ENCODE assay signal across 1 cellular context in the genomic region with DNA sequence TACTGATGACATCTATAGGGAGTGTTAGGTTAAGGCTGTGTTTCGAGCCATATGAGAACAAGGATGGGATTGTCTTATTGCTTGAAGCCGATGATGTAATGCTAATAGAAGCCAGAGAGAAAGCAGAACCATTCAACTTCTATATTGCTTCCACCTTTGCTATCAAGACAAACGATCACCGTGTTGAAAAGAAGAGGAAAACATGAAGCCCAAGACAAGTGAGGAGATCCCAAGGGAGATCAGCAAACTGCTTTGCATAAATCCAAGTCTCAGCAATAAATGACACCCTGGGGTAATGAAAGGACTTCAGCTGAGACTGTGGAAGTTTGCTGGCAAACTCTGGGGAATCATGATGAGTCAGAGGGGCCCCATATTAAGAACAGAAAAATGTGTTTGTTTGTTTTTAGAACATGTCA.
TF ChIP-seq lines count a peak whose summit lies in the region.

No MANE protein-coding gene starts in this region.

TF ChIP-seq in HEK293, 187 proteins besides CTCF, POLR2A, EP300 and RAD21 (continued from another document and continues in another):
- TF ChIP-seq, protein P1, sequence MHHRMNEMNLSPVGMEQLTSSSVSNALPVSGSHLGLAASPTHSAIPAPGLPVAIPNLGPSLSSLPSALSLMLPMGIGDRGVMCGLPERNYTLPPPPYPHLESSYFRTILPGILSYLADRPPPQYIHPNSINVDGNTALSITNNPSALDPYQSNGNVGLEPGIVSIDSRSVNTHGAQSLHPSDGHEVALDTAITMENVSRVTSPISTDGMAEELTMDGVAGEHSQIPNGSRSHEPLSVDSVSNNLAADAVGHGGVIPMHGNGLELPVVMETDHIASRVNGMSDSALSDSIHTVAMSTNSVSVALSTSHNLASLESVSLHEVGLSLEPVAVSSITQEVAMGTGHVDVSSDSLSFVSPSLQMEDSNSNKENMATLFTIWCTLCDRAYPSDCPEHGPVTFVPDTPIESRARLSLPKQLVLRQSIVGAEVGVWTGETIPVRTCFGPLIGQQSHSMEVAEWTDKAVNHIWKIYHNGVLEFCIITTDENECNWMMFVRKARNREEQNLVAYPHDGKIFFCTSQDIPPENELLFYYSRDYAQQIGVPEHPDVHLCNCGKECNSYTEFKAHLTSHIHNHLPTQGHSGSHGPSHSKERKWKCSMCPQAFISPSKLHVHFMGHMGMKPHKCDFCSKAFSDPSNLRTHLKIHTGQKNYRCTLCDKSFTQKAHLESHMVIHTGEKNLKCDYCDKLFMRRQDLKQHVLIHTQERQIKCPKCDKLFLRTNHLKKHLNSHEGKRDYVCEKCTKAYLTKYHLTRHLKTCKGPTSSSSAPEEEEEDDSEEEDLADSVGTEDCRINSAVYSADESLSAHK (tag by site-specific recombination; IDR thresholded peaks at IDR 0.05): no peak
- TF ChIP-seq YY1 (tag by site-specific recombination; IDR thresholded peaks at IDR 0.05): no peak
- 0 out of 2 replicates have a peak, but pooled peaks have one; percentile 33 for TF ChIP-seq ZNF558 (tag by site-specific recombination; IDR thresholded peaks at IDR 0.05)
- TF ChIP-seq ZNF654 (tag by site-specific recombination; IDR thresholded peaks at IDR 0.05; ENCODE audit: low read depth): no peak
- TF ChIP-seq ZNF621 (tag by site-specific recombination; IDR thresholded peaks at IDR 0.05): no peak
- TF ChIP-seq, protein P2, sequence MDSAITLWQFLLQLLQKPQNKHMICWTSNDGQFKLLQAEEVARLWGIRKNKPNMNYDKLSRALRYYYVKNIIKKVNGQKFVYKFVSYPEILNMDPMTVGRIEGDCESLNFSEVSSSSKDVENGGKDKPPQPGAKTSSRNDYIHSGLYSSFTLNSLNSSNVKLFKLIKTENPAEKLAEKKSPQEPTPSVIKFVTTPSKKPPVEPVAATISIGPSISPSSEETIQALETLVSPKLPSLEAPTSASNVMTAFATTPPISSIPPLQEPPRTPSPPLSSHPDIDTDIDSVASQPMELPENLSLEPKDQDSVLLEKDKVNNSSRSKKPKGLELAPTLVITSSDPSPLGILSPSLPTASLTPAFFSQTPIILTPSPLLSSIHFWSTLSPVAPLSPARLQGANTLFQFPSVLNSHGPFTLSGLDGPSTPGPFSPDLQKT (IDR thresholded peaks at IDR 0.05; ENCODE audit: borderline replicate concordance, low read depth, low read length): no peak
- TF ChIP-seq, protein P3, sequence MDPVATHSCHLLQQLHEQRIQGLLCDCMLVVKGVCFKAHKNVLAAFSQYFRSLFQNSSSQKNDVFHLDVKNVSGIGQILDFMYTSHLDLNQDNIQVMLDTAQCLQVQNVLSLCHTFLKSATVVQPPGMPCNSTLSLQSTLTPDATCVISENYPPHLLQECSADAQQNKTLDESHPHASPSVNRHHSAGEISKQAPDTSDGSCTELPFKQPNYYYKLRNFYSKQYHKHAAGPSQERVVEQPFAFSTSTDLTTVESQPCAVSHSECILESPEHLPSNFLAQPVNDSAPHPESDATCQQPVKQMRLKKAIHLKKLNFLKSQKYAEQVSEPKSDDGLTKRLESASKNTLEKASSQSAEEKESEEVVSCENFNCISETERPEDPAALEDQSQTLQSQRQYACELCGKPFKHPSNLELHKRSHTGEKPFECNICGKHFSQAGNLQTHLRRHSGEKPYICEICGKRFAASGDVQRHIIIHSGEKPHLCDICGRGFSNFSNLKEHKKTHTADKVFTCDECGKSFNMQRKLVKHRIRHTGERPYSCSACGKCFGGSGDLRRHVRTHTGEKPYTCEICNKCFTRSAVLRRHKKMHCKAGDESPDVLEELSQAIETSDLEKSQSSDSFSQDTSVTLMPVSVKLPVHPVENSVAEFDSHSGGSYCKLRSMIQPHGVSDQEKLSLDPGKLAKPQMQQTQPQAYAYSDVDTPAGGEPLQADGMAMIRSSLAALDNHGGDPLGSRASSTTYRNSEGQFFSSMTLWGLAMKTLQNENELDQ (tag by site-specific recombination; IDR thresholded peaks at IDR 0.05; ENCODE audit: low read depth): no peak
- TF ChIP-seq ZNF776 (tag by site-specific recombination; IDR thresholded peaks at IDR 0.05; ENCODE audit: borderline replicate concordance): no peak
- TF ChIP-seq, protein P4, sequence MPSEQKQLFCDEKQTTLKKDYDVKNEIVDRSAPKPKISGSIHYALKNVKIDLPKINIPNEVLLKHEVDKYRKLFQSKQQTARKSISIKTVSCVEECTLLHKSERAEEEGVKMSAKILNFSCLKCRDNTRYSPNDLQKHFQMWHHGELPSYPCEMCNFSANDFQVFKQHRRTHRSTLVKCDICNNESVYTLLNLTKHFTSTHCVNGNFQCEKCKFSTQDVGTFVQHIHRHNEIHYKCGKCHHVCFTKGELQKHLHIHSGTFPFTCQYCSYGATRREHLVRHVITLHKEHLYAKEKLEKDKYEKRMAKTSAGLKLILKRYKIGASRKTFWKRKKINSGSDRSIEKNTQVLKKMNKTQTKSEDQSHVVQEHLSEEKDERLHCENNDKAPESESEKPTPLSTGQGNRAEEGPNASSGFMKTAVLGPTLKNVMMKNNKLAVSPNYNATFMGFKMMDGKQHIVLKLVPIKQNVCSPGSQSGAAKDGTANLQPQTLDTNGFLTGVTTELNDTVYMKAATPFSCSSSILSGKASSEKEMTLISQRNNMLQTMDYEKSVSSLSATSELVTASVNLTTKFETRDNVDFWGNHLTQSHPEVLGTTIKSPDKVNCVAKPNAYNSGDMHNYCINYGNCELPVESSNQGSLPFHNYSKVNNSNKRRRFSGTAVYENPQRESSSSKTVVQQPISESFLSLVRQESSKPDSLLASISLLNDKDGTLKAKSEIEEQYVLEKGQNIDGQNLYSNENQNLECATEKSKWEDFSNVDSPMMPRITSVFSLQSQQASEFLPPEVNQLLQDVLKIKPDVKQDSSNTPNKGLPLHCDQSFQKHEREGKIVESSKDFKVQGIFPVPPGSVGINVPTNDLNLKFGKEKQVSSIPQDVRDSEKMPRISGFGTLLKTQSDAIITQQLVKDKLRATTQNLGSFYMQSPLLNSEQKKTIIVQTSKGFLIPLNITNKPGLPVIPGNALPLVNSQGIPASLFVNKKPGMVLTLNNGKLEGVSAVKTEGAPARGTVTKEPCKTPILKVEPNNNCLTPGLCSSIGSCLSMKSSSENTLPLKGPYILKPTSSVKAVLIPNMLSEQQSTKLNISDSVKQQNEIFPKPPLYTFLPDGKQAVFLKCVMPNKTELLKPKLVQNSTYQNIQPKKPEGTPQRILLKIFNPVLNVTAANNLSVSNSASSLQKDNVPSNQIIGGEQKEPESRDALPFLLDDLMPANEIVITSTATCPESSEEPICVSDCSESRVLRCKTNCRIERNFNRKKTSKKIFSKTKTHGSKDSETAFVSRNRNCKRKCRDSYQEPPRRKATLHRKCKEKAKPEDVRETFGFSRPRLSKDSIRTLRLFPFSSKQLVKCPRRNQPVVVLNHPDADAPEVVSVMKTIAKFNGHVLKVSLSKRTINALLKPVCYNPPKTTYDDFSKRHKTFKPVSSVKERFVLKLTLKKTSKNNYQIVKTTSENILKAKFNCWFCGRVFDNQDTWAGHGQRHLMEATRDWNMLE (tag by site-specific recombination; conservative IDR thresholded peaks at IDR 0.05; ENCODE audit: low read depth): no peak
- TF ChIP-seq, protein P5, sequence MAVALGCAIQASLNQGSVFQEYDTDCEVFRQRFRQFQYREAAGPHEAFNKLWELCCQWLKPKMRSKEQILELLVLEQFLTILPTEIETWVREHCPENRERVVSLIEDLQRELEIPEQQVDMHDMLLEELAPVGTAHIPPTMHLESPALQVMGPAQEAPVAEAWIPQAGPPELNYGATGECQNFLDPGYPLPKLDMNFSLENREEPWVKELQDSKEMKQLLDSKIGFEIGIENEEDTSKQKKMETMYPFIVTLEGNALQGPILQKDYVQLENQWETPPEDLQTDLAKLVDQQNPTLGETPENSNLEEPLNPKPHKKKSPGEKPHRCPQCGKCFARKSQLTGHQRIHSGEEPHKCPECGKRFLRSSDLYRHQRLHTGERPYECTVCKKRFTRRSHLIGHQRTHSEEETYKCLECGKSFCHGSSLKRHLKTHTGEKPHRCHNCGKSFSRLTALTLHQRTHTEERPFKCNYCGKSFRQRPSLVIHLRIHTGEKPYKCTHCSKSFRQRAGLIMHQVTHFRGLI (tag by site-specific recombination; IDR thresholded peaks at IDR 0.05): no peak
- peak; percentile 68; the same call in 1 of the 2 replicates for TF ChIP-seq ZEB2 (tag by site-specific recombination; IDR thresholded peaks at IDR 0.05)
- no peak for TF ChIP-seq ZNF266 (tag by site-specific recombination; IDR thresholded peaks at IDR 0.05; ENCODE audit: low read depth)
- TF ChIP-seq ZNF48 (tag by site-specific recombination; IDR thresholded peaks at IDR 0.05): no peak
- peak; percentile 63 for TF ChIP-seq PRDM1 (tag by site-specific recombination; IDR thresholded peaks at IDR 0.05)
- no peak for TF ChIP-seq ZNF830 (tag by site-specific recombination; IDR thresholded peaks at IDR 0.05; ENCODE audit: low read depth)
- TF ChIP-seq GLIS2 (tag by site-specific recombination; IDR thresholded peaks at IDR 0.05): no peak
- no peak for TF ChIP-seq ZNF223 (tag by site-specific recombination; IDR thresholded peaks at IDR 0.05)
- TF ChIP-seq ZFP3 (tag by site-specific recombination; IDR thresholded peaks at IDR 0.05; ENCODE audit: low read depth): no peak
- TF ChIP-seq ZNF335 (tag by site-specific recombination; conservative IDR thresholded peaks at IDR 0.05): no peak
- TF ChIP-seq IKZF3 (tag by site-specific recombination; IDR thresholded peaks at IDR 0.05): peak; percentile 70; the same call in 1 of the 2 replicates
- no peak for TF ChIP-seq ZNF404 (tag by site-specific recombination; IDR thresholded peaks at IDR 0.05)
- TF ChIP-seq SP2 (tag by site-specific recombination; IDR thresholded peaks at IDR 0.05): no peak
- TF ChIP-seq ZNF555 (tag by site-specific recombination; conservative IDR thresholded peaks at IDR 0.05): no peak
- TF ChIP-seq, protein P6, sequence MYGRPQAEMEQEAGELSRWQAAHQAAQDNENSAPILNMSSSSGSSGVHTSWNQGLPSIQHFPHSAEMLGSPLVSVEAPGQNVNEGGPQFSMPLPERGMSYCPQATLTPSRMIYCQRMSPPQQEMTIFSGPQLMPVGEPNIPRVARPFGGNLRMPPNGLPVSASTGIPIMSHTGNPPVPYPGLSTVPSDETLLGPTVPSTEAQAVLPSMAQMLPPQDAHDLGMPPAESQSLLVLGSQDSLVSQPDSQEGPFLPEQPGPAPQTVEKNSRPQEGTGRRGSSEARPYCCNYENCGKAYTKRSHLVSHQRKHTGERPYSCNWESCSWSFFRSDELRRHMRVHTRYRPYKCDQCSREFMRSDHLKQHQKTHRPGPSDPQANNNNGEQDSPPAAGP (tag by site-specific recombination; IDR thresholded peaks at IDR 0.05): no peak
- no peak for TF ChIP-seq ZBTB1 (tag by site-specific recombination; IDR thresholded peaks at IDR 0.05)
- TF ChIP-seq, protein P7, sequence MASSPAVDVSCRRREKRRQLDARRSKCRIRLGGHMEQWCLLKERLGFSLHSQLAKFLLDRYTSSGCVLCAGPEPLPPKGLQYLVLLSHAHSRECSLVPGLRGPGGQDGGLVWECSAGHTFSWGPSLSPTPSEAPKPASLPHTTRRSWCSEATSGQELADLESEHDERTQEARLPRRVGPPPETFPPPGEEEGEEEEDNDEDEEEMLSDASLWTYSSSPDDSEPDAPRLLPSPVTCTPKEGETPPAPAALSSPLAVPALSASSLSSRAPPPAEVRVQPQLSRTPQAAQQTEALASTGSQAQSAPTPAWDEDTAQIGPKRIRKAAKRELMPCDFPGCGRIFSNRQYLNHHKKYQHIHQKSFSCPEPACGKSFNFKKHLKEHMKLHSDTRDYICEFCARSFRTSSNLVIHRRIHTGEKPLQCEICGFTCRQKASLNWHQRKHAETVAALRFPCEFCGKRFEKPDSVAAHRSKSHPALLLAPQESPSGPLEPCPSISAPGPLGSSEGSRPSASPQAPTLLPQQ (tag by site-specific recombination; IDR thresholded peaks at IDR 0.05): no peak
- TF ChIP-seq ZNF747 (tag by site-specific recombination; IDR thresholded peaks at IDR 0.05): no peak
- no peak for TF ChIP-seq ZNF76 (tag by site-specific recombination; IDR thresholded peaks at IDR 0.05; ENCODE audit: borderline replicate concordance, low read depth)
- no peak for TF ChIP-seq ZNF133 (tag by site-specific recombination; IDR thresholded peaks at IDR 0.05)
- TF ChIP-seq KLF1 (tag by site-specific recombination; IDR thresholded peaks at IDR 0.05): no peak
- TF ChIP-seq ZSCAN16 (tag by site-specific recombination; IDR thresholded peaks at IDR 0.05): no peak
- peak; percentile 90 for TF ChIP-seq ZBTB17 (tag by site-specific recombination; IDR thresholded peaks at IDR 0.05)
- no peak for TF ChIP-seq ZXDB (tag by site-specific recombination; IDR thresholded peaks at IDR 0.05)
- no peak for TF ChIP-seq ZNF239 (tag by site-specific recombination; IDR thresholded peaks at IDR 0.05)
- TF ChIP-seq, protein P8, sequence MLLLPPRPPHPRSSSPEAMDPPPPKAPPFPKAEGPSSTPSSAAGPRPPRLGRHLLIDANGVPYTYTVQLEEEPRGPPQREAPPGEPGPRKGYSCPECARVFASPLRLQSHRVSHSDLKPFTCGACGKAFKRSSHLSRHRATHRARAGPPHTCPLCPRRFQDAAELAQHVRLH (tag by site-specific recombination; IDR thresholded peaks at IDR 0.05): no peak
- TF ChIP-seq ZNF274 (IDR thresholded peaks at IDR 0.05; ENCODE audit: low read length): no peak
- TF ChIP-seq ZNF274 (tag by site-specific recombination; IDR thresholded peaks at IDR 0.05; ENCODE audit: borderline replicate concordance): no peak
- TF ChIP-seq ZNF366 (tag by site-specific recombination; conservative IDR thresholded peaks at IDR 0.05): 0 out of 2 replicates have a peak, but pooled peaks have one; percentile 31
- TF ChIP-seq, protein P9, sequence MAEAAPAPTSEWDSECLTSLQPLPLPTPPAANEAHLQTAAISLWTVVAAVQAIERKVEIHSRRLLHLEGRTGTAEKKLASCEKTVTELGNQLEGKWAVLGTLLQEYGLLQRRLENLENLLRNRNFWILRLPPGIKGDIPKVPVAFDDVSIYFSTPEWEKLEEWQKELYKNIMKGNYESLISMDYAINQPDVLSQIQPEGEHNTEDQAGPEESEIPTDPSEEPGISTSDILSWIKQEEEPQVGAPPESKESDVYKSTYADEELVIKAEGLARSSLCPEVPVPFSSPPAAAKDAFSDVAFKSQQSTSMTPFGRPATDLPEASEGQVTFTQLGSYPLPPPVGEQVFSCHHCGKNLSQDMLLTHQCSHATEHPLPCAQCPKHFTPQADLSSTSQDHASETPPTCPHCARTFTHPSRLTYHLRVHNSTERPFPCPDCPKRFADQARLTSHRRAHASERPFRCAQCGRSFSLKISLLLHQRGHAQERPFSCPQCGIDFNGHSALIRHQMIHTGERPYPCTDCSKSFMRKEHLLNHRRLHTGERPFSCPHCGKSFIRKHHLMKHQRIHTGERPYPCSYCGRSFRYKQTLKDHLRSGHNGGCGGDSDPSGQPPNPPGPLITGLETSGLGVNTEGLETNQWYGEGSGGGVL (tag by site-specific recombination; IDR thresholded peaks at IDR 0.05): no peak
- TF ChIP-seq, protein P10, sequence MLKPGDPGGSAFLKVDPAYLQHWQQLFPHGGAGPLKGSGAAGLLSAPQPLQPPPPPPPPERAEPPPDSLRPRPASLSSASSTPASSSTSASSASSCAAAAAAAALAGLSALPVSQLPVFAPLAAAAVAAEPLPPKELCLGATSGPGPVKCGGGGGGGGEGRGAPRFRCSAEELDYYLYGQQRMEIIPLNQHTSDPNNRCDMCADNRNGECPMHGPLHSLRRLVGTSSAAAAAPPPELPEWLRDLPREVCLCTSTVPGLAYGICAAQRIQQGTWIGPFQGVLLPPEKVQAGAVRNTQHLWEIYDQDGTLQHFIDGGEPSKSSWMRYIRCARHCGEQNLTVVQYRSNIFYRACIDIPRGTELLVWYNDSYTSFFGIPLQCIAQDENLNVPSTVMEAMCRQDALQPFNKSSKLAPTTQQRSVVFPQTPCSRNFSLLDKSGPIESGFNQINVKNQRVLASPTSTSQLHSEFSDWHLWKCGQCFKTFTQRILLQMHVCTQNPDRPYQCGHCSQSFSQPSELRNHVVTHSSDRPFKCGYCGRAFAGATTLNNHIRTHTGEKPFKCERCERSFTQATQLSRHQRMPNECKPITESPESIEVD (tag by site-specific recombination; IDR thresholded peaks at IDR 0.05): peak; percentile 82
- TF ChIP-seq BCL11A (tag by site-specific recombination; IDR thresholded peaks at IDR 0.05; ENCODE audit: low read depth): peak; percentile 37; the same call in 1 of the 2 replicates
